Comparison of ENCODE assay signal across 18 cellular contexts in the genomic region with DNA sequence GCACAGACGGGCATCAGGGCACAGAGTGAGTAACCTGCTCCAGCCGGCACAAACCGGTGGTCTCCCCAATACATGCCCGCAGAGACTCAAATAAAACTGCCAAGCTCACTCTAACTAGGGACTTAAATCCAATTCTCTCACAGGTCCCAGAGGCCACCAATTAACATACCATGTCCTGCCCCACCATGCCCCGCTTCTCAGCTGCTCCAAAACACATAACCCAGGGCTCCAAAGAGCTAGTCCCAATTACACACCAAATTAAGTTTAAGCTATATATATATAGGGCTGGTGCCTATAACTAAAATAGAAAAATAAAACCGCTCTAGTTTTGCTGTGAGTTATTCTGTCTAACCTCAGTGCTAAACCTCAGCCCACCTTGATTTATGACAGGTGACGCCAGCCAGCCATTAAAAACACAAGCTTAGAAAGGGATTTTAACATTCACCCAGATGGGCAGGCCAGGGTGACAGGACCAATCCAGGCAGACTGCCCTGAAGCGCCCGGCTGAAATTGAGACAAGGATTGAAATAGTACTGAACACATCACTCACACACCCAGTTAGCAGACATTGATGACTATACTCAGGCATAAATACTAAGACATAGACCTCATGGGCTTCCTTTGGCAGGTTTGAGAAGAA.
"Had no signal": no experiment of that assay in that cellular context is flagged by ENCODE, and none has a peak within 500 bp of the region (broad histone marks: within the 10 kb centered on the region; RNA-seq: fewer than 3 reads in every experiment).

No MANE protein-coding gene starts in this region.

- H3K4me3 ChIP-seq: esophagus muscularis mucosa, testis, transverse colon had no signal

- H3K27ac ChIP-seq: foreskin keratinocyte, testis, transverse colon had no signal

- H3K27me3 ChIP-seq: esophagus muscularis mucosa, foreskin keratinocyte, testis, transverse colon had no signal

- DNase-seq: activated CD4-positive, alpha-beta T cell treated with anti-CD3 and anti-CD28 coated beads for 1 hour; activated CD4-positive, alpha-beta T cell treated with anti-CD3 and anti-CD28 coated beads, Interleukin-2, amount 10 ng/mL, durations not matched to agents 7 days and 5 days; activated CD8-positive, alpha-beta T cell treated with anti-CD3 and anti-CD28 coated beads for 36 hours; activated T-cell treated with anti-CD3 and anti-CD28 coated beads, Interleukin-2, amount 50 U/mL, for 48 hours; dermis blood vessel endothelial cell; effector CD4-positive, alpha-beta T cell; foreskin keratinocyte; mammary epithelial cell; naive thymus-derived CD8-positive, alpha-beta T cell; stimulated activated CD4-positive, alpha-beta T cell treated with anti-CD3 and anti-CD28 coated beads, Interleukin-15, amount 100 ng/mL, for 24 hours; stimulated activated CD4-positive, alpha-beta T cell treated with anti-CD3 and anti-CD28 coated beads, Interleukin-2, amount 100 ng/mL, for 24 hours; stimulated activated naive CD4-positive, alpha-beta T cell treated with Interleukin-2 at 50 U/mL for 16 hours; SW 1271; T-helper 17 cell; T1000; testis; transverse colon had no signal

- H3K36me3 ChIP-seq: esophagus muscularis mucosa, transverse colon had no signal

- H3K9me3 ChIP-seq: esophagus muscularis mucosa, testis, transverse colon had no signal

- H3K4me1 ChIP-seq: foreskin keratinocyte had no signal
